In genomic region chr22:27672721-27673387, GRCh38 we compare ENCODE assay signal across 25 cellular contexts.
A peak's percentile ranks its signal among the peaks of the same experiment; 100 is the strongest.
DNase-seq lines count a peak whose midpoint lies in the region; ATAC-seq, FAIRE-seq and TF ChIP-seq lines count a peak whose summit lies in the region.
"Had no signal": no experiment of that assay in that cellular context is flagged by ENCODE, and none has a peak within 500 bp of the region (broad histone marks: within the 10 kb centered on the region; RNA-seq: fewer than 3 reads in every experiment).

No MANE protein-coding gene starts in this region.

- BruUV-seq in K562 (replicated peaks; lab: Mats Ljungman, UMichigan), result no TSS peak

- H3K27me3 ChIP-seq in K562 (ENCODE audit: control insufficient read depth in 2 of 2, insufficient read depth in 2 of 2, low read length in 2 of 2) (no peaks in the 10 kb centered on the region), neuronal stem cell (ENCODE audit: control insufficient read depth in 3 of 3, insufficient read depth in 3 of 3, low read depth in 1 of 3, low read length in 3 of 3) (no peaks in the 10 kb centered on the region)
- H3K27me3 ChIP-seq in CD8-positive, alpha-beta memory T cell (ENCODE audit: insufficient read depth, low read length, poor library complexity, severe bottlenecking), result no peaks in the 10 kb centered on the region
- H3K27me3 ChIP-seq: BE2C, SJCRH30 had no signal

- TF ChIP-seq POLR2A in K562 (conservative IDR thresholded peaks at IDR 0.05) (no peak), GM12891 (IDR thresholded peaks at IDR 0.05; ENCODE audit: low read depth, low read length) (no peak)

- H3K18ac ChIP-seq in neuronal stem cell (ENCODE audit: low read length), result peak overlapping the region; percentile 86

- POLR2A ChIA-PET in K562 (lab: Yijun Ruan, JAX), result no interaction called here
- POLR2A ChIA-PET in CD8-positive, alpha-beta memory T cell (lab: Charles Lee), result no interaction called here

- no peaks in the 10 kb centered on the region for H4K20me1 ChIP-seq in K562 (replicated peaks; ENCODE audit: control insufficient read depth, insufficient read depth, low read length)

- H3K4me1 Mint-ChIP-seq in CD8-positive, alpha-beta memory T cell, result peaks cover 0 to 2% (median 0%) of the 10 kb centered on the region in 3 donors

- no peak overlapping the region for H4K8ac ChIP-seq in neuronal stem cell (ENCODE audit: low read depth, low read length)

- no peak overlapping the region for H2BK5ac ChIP-seq in neuronal stem cell (ENCODE audit: low read length)

- no peak overlapping the region for H3K9ac ChIP-seq in K562 (ENCODE audit: insufficient read depth in 1 of 2, low read depth in 2 of 2, low read length in 2 of 2)
- no peak overlapping the region for H3K9ac ChIP-seq in neuronal stem cell (ENCODE audit: low read depth, low read length, poor library complexity)

- no peak overlapping the region for H3K4me3 ChIP-seq in K562
- no peak overlapping the region for H3K4me3 ChIP-seq in neuronal stem cell (ENCODE audit: low read length in 2 of 2)
- no peak overlapping the region for H3K4me3 ChIP-seq in CD8-positive, alpha-beta memory T cell (ENCODE audit: low read length)
- H3K4me3 ChIP-seq: SJCRH30 had no signal

- no peak overlapping the region for H2BK15ac ChIP-seq in neuronal stem cell (ENCODE audit: low read length)

- H3K4ac ChIP-seq in neuronal stem cell (ENCODE audit: low read length), result no peak overlapping the region

- peak overlapping the region; percentile 50; the same call in 1 of the 2 replicates for H2AFZ ChIP-seq in K562 (ENCODE audit: low read depth, low read length)
- H2AFZ ChIP-seq in neuronal stem cell (ENCODE audit: low read length), result no peak overlapping the region

- FAIRE-seq in K562 (lab: Jason Lieb, UNC) (no peak), GM12891 (lab: Jason Lieb, UNC) (no peak)
- FAIRE-seq: G401.6 had no signal

- no peak for TF ChIP-seq EP300 in K562 (IDR thresholded peaks at IDR 0.05; ENCODE audit: low read length)

- in situ Hi-C loops in K562 (cut with MboI), result no loop called here

- H3K4me1 ChIP-seq in K562 (replicated peaks in 1 of 2; ENCODE audit: control insufficient read depth in 2 of 2, insufficient read depth in 2 of 2, low read length in 2 of 2) (peaks cover 30 to 44% of the 10 kb centered on the region in 2 experiments), neuronal stem cell (ENCODE audit: control insufficient read depth in 2 of 2, insufficient read depth in 1 of 2, low read depth in 1 of 2, low read length in 2 of 2) (peaks cover 31 to 37% of the 10 kb centered on the region in 2 donors)
- H3K4me1 ChIP-seq in CD8-positive, alpha-beta memory T cell (ENCODE audit: insufficient read depth, low read length), result no peaks in the 10 kb centered on the region
- H3K4me1 ChIP-seq: BE2C had no signal

- no peaks in the 10 kb centered on the region for H3K9me1 ChIP-seq in K562 (ENCODE audit: control insufficient read depth, insufficient read depth, low read length)

- H3K79me2 ChIP-seq in K562 (ENCODE audit: control insufficient read depth, insufficient read depth, low read length), result no peaks in the 10 kb centered on the region

- no peak overlapping the region for H3K27ac Mint-ChIP-seq in CD8-positive, alpha-beta memory T cell
- H3K27ac Mint-ChIP-seq: CD4-positive, CD25-positive, alpha-beta regulatory T cell; IgD-negative memory B cell had no signal

- H3K79me1 ChIP-seq in neuronal stem cell (ENCODE audit: low read depth, low read length), result no peaks in the 10 kb centered on the region

- no peaks in the 10 kb centered on the region for H3K36me3 Mint-ChIP-seq in CD8-positive, alpha-beta memory T cell
- H3K36me3 Mint-ChIP-seq: CD4-positive, CD25-positive, alpha-beta regulatory T cell; IgD-negative memory B cell had no signal

- no peak for TF ChIP-seq RAD21 in K562 (CRISPR knock-in tag; conservative IDR thresholded peaks at IDR 0.05 in 1 of 2, IDR thresholded peaks at IDR 0.05 in 1 of 2)

- peaks cover 11 to 33% of the 10 kb centered on the region in 2 donors for H3K27me3 Mint-ChIP-seq in CD8-positive, alpha-beta memory T cell

- CTCF ChIA-PET in K562 (lab: Yijun Ruan, JAX; ENCODE audit: low intra/inter-chr PET ratio), result no interaction called here
- CTCF ChIA-PET in CD8-positive, alpha-beta memory T cell (lab: Charles Lee), result no interaction called here

- WGBS in K562 (ENCODE audit: insufficient coverage, low coverage, missing lambda C conversion rate), result 81% methylated on average over 3 of the region's 8 CpGs
- WGBS in neuronal stem cell (ENCODE audit: extremely low coverage in 2 of 2, insufficient read length in 2 of 2, insufficient replicate concordance in 1 of 2), 2 donors, result no CpG with 5 or more reads among the region's 8 CpGs

- no peak for ATAC-seq in K562
- ATAC-seq: PC-3, Right ventricle myocardium inferior had no signal

- no peak overlapping the region for H3K4me3 Mint-ChIP-seq in CD8-positive, alpha-beta memory T cell
- H3K4me3 Mint-ChIP-seq: CD4-positive, CD25-positive, alpha-beta regulatory T cell had no signal

- peak overlapping the region; percentile 68 for H4K91ac ChIP-seq in neuronal stem cell (ENCODE audit: low read depth, low read length, poor library complexity)

- H3K4me2 ChIP-seq in K562 (ENCODE audit: insufficient read depth, low read length) (no peak overlapping the region), neuronal stem cell (ENCODE audit: insufficient read depth, low read length, poor library complexity, severe bottlenecking) (no peak overlapping the region)

- H2BK120ac ChIP-seq in neuronal stem cell (ENCODE audit: low read depth, low read length), result no peak overlapping the region

- DNase-seq in NCI-H82 (lab: John Stamatoyannopoulos, UW) (peak; percentile 8), NCI-H82 treated with DMSO at 0.1 percent for 48 hours (lab: John Stamatoyannopoulos, UW; ENCODE audit: unreplicated experiment) (no peak), K562 (ENCODE audit: extremely low read depth in 1 of 4, low spot score in 3 of 4) (no peak), neuronal stem cell (ENCODE audit: low spot score) (no peak), NCI-H1694 treated with DMSO at 0.1 percent for 48 hours (lab: John Stamatoyannopoulos, UW) (no peak), GM12891 (ENCODE audit: insufficient read length, low spot score) (no peak)
- DNase-seq in CD8-positive, alpha-beta memory T cell, result no peak
- DNase-seq: 8988T; ACHN; BE2C; CD4-positive, CD25-positive, alpha-beta regulatory T cell; DMS53; GOT3; HCEC 1CT; NCI-H1048; NCI-H1694; NCI-H2081; NCI-H524; NCI-H748 treated with DMSO at 0.1 percent for 48 hours; NK-92 treated with Interleukin-12 subunit alpha and Interleukin-12 subunit beta, amount 100 ng/mL, for 24 hours; PC-3 had no signal

- no peak overlapping the region for H3K14ac ChIP-seq in neuronal stem cell (ENCODE audit: low read length)

- intact Hi-C loops in K562 (cut with micrococcal nuclease), result no loop called here

- H2AK5ac ChIP-seq in neuronal stem cell (ENCODE audit: low read depth, low read length), result peak overlapping the region; percentile 2

- H3K9me3 Mint-ChIP-seq in CD8-positive, alpha-beta memory T cell, result peaks cover 0 to 6% (median 0%) of the 10 kb centered on the region in 5 donors
- H3K9me3 Mint-ChIP-seq: IgD-negative memory B cell had no signal

- no peaks in the 10 kb centered on the region for H3K9me3 ChIP-seq in K562 (replicated peaks; ENCODE audit: control insufficient read depth, insufficient read depth, low read depth, low read length)
- peaks cover 0 to 2% of the 10 kb centered on the region in 2 donors for H3K9me3 ChIP-seq in neuronal stem cell (replicated peaks in 1 of 2; ENCODE audit: control insufficient read depth in 2 of 2, insufficient read depth in 1 of 2, low read depth in 1 of 2, low read length in 2 of 2)
- no peaks in the 10 kb centered on the region for H3K9me3 ChIP-seq in CD8-positive, alpha-beta memory T cell (ENCODE audit: low read length)
- H3K9me3 ChIP-seq: BE2C, SJCRH30 had no signal

- no peak overlapping the region for H3K23ac ChIP-seq in neuronal stem cell (ENCODE audit: low read depth, low read length, poor library complexity)

- TF ChIP-seq CTCF in K562 (IDR thresholded peaks at IDR 0.05 in 2 of 3, conservative IDR thresholded peaks at IDR 0.05 in 1 of 3; ENCODE audit: insufficient read depth in 2 of 3, low read depth in 1 of 3, low read length in 3 of 3), result no peak

- H3K27ac ChIP-seq in K562 (ENCODE audit: extremely low read depth, low read depth, low read length), result no peak overlapping the region
- no peak overlapping the region for H3K27ac ChIP-seq in neuronal stem cell (replicated peaks; ENCODE audit: low read length)
- H3K27ac ChIP-seq in CD8-positive, alpha-beta memory T cell (ENCODE audit: low read depth, low read length), result no peak overlapping the region
- H3K27ac ChIP-seq: SJCRH30 had no signal

- peak overlapping the region; percentile 11 for H2BK12ac ChIP-seq in neuronal stem cell (ENCODE audit: low read length)

- H3K36me3 ChIP-seq in K562 (ENCODE audit: control insufficient read depth, insufficient read depth, low read length) (no peaks in the 10 kb centered on the region), neuronal stem cell (replicated peaks in 1 of 2; ENCODE audit: control insufficient read depth in 2 of 2, insufficient read depth in 2 of 2, low read length in 2 of 2) (no peaks in the 10 kb centered on the region)
- no peaks in the 10 kb centered on the region for H3K36me3 ChIP-seq in CD8-positive, alpha-beta memory T cell (ENCODE audit: insufficient read depth, low read length)
- H3K36me3 ChIP-seq: BE2C, SJCRH30 had no signal

TF ChIP-seq in K562, 482 proteins besides CTCF, POLR2A, EP300 and RAD21 (continues in another document):
- peak; percentile 82 for TF ChIP-seq BCOR (IDR thresholded peaks at IDR 0.05)
- TF ChIP-seq SIN3A (IDR thresholded peaks at IDR 0.05; ENCODE audit: borderline replicate concordance in 2 of 2, control insufficient read depth in 1 of 2, low read depth in 2 of 2, low read length in 2 of 2), result no peak
- TF ChIP-seq FOXA3 (CRISPR knock-in tag; conservative IDR thresholded peaks at IDR 0.05 in 1 of 2, IDR thresholded peaks at IDR 0.05 in 1 of 2), result no peak
- no peak for TF ChIP-seq RAD51 (IDR thresholded peaks at IDR 0.05; ENCODE audit: borderline replicate concordance, low read depth)
- TF ChIP-seq RBM25 (IDR thresholded peaks at IDR 0.05; ENCODE audit: low read depth, low read length, severe bottlenecking), result peak; percentile 40
- no peak for TF ChIP-seq RBM39 (optimal IDR thresholded peaks at IDR 0.05; ENCODE audit: low read depth, low read length)
- TF ChIP-seq BDP1 (IDR thresholded peaks at IDR 0.05; ENCODE audit: insufficient read depth, insufficient read length), result no peak

TF ChIP-seq in GM12891, 5 proteins besides CTCF, POLR2A, EP300 and RAD21:
- TF ChIP-seq TAF1 (IDR thresholded peaks at IDR 0.05; ENCODE audit: low read depth, low read length) (no peak), SPI1 (IDR thresholded peaks at IDR 0.05; ENCODE audit: low read depth, low read length) (no peak), POLR2AphosphoS5 (IDR thresholded peaks at IDR 0.05; ENCODE audit: low read depth, low read length) (no peak), PAX5 (IDR thresholded peaks at IDR 0.05; ENCODE audit: insufficient read depth, low read length, severe bottlenecking) (no peak), POU2F2 (IDR thresholded peaks at IDR 0.05; ENCODE audit: low read depth, low read length) (no peak)
